ENCODE assay signal across 22 cellular contexts in the genomic region with DNA sequence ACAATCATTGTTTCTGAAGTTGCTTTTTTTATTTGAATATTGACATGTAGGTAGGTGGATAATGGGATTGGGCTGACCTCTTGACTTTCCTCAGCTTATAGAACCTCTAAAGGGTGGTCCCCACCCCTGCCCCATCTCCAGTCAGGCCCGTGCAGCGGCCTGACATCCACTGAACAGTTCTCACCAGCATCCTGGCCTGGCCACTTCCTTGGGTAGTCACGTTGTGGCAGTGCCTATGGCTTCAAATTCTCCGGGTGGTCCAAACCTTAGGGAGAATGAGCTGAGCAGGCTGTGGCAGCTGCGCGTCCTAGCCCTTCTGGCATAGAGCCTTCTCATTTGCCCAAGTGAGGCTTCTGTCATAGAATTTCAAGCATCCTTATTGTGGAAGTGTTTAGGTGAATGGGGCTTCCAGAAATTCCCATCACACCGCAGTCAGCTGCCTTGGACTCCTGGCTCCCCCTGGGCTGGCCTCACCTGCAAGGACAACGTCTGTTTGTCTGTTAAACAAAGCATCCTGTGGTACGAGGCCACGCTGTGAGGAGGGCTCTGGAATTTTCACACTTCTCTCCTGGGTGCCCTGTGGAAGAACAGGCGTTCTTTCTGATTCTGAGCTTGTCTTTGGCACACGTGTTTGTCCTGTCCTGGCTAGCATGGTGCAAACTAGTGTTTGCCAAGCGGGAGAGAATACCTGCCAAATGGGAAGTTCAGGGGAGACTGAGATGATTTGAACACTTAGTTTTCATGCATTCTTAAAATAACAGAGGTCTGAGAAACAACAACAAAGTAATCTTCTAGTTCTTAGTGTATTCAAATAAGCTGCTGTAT. TPM values are rescaled to one million over a fixed set of nuclear protein-coding genes. Genes with fewer than 3 reads are reported as not detected.
"Had no signal": no experiment of that assay in that cellular context is flagged by ENCODE, and none has a peak within 500 bp of the region (broad histone marks: within the 10 kb centered on the region; RNA-seq: fewer than 3 reads in every experiment).

No MANE protein-coding gene starts in this region.

- H3K4me3 Mint-ChIP-seq: activated B cell treated with CpG ODN at 0.5 μM for 24 hours; activated CD4-positive, alpha-beta memory T cell treated with anti-CD3 and anti-CD28 coated beads for 36 hours; activated CD4-positive, alpha-beta T cell treated with anti-CD3 and anti-CD28 coated beads, Interleukin-2, amount 10 ng/mL, durations not matched to agents 7 days and 5 days; activated naive CD4-positive, alpha-beta T cell treated with anti-CD3 and anti-CD28 coated beads for 36 hours; activated naive CD8-positive, alpha-beta T cell; activated T-cell treated with anti-CD3 and anti-CD28 coated beads, Interleukin-2, amount 50 U/mL, for 4 hours; activated T-helper 17 cell treated with anti-CD3 and anti-CD28 coated beads, Interleukin-2, amount 50 U/mL, for 72 hours; T-helper 17 cell had no signal

- H3K9ac ChIP-seq: KMS-11 had no signal

- H3K27ac Mint-ChIP-seq: activated B cell treated with CpG ODN at 0.5 μM for 24 hours; activated CD4-positive, alpha-beta memory T cell treated with anti-CD3 and anti-CD28 coated beads for 36 hours; activated CD4-positive, alpha-beta T cell treated with anti-CD3 and anti-CD28 coated beads, Interleukin-2, amount 10 ng/mL, durations not matched to agents 7 days and 5 days; activated naive CD4-positive, alpha-beta T cell treated with anti-CD3 and anti-CD28 coated beads for 36 hours; activated naive CD8-positive, alpha-beta T cell; activated T-helper 17 cell treated with anti-CD3 and anti-CD28 coated beads, Interleukin-2, amount 50 U/mL, for 72 hours; IgD-negative memory B cell; T-helper 17 cell had no signal

- H3K36me3 Mint-ChIP-seq: activated CD4-positive, alpha-beta memory T cell treated with anti-CD3 and anti-CD28 coated beads for 36 hours; activated naive CD8-positive, alpha-beta T cell; IgD-negative memory B cell had no signal

- H3K9me3 ChIP-seq: MG63 had no signal

- DNase-seq: activated B cell treated with CpG ODN at 0.5 μM for 24 hours; activated CD4-positive, alpha-beta memory T cell treated with anti-CD3 and anti-CD28 coated beads for 36 hours; activated CD4-positive, alpha-beta T cell treated with anti-CD3 and anti-CD28 coated beads, Interleukin-2, amount 10 ng/mL, durations not matched to agents 7 days and 5 days; activated CD8-positive, alpha-beta memory T cell treated with anti-CD3 and anti-CD28 coated beads for 24 hours; activated gamma-delta T cell; activated naive CD4-positive, alpha-beta T cell treated with anti-CD3 and anti-CD28 coated beads for 36 hours; activated T-cell treated with anti-CD3 and anti-CD28 coated beads, Interleukin-2, amount 50 U/mL, for 4 hours; MG63; MV-4-11; NCI-H1092 treated with DMSO at 0.1 percent for 48 hours; NCI-H1436 treated with DMSO at 0.1 percent for 48 hours; NCI-H187; NCI-H2081; NCI-H510A treated with DMSO at 0.1 percent for 48 hours; PC-9; SIG-M5; T-helper 17 cell; T-helper 9 cell had no signal

- H3K27ac ChIP-seq: KMS-11, PC-9 had no signal

- H3K4me3 ChIP-seq: MG63, PC-9 had no signal

- H3K36me3 ChIP-seq: MG63 had no signal

- ATAC-seq: activated T-cell treated with anti-CD3 and anti-CD28 coated beads, Interleukin-2, amount 50 U/mL, for 4 hours; activated T-helper 17 cell treated with anti-CD3 and anti-CD28 coated beads, Interleukin-2, amount 50 U/mL, for 72 hours; T-helper 17 cell had no signal

- H3K4me1 Mint-ChIP-seq: activated T-helper 17 cell treated with anti-CD3 and anti-CD28 coated beads, Interleukin-2, amount 50 U/mL, for 72 hours; IgD-negative memory B cell; T-helper 17 cell had no signal

- H3K9me3 Mint-ChIP-seq: activated CD4-positive, alpha-beta memory T cell treated with anti-CD3 and anti-CD28 coated beads for 36 hours; activated CD4-positive, alpha-beta T cell treated with anti-CD3 and anti-CD28 coated beads, Interleukin-2, amount 10 ng/mL, durations not matched to agents 7 days and 5 days; activated naive CD4-positive, alpha-beta T cell treated with anti-CD3 and anti-CD28 coated beads for 36 hours; activated T-cell treated with anti-CD3 and anti-CD28 coated beads, Interleukin-2, amount 50 U/mL, for 4 hours; activated T-helper 17 cell treated with anti-CD3 and anti-CD28 coated beads, Interleukin-2, amount 50 U/mL, for 72 hours had no signal

RNA-seq across cellular contexts. Expression of a gene that starts 31.8 kb away (rescaled TPM):
- total RNA-seq: activated B cell treated with CpG ODN at 0.5 μM for 24 hours; activated CD4-positive, alpha-beta memory T cell treated with anti-CD3 and anti-CD28 coated beads for 36 hours; activated CD4-positive, alpha-beta T cell treated with anti-CD3 and anti-CD28 coated beads, Interleukin-2, amount 10 ng/mL, durations not matched to agents 7 days and 5 days; activated naive CD4-positive, alpha-beta T cell treated with anti-CD3 and anti-CD28 coated beads for 36 hours; activated T-cell treated with anti-CD3 and anti-CD28 coated beads, Interleukin-2, amount 50 U/mL, for 4 hours; activated T-helper 17 cell treated with anti-CD3 and anti-CD28 coated beads, Interleukin-2, amount 50 U/mL, for 72 hours; PC-9; T-helper 17 cell had no signal
- polyA plus RNA-seq: IgD-negative memory B cell had no signal
